Comparison of ENCODE assay signal across 8 cellular contexts in genomic region chr9:74887041-74887980, GRCh38. TPM values are rescaled to one million over a fixed set of nuclear protein-coding genes. Genes with fewer than 3 reads are reported as not detected.
DNase-seq lines count a peak whose midpoint lies in the region; ATAC-seq and TF ChIP-seq lines count a peak whose summit lies in the region.

Gene TRPM6 (minus strand): TSS chr9:74887921. CDS start chr9:74887856, 65 bp downstream.

- peak within 1 kb of the TSS; percentile 76 for H3K27ac ChIP-seq in upper lobe of right lung

- CTCF ChIA-PET in Calu3 (lab: Charles Lee), result no interaction called here
- CTCF ChIA-PET in activated naive CD4-positive, alpha-beta T cell treated with anti-CD3 and anti-CD28 coated beads for 36 hours (lab: Charles Lee), result interaction anchor here (0.6 to 1.0 kb wide), 2 partner anchors 39 to 109 kb away, joined by 3 read pairs; no protein-coding TSS in a partner anchor

- TF ChIP-seq CTCF in Calu3 (IDR thresholded peaks at IDR 0.05; ENCODE audit: unreplicated experiment), result no peak
- no peak for TF ChIP-seq CTCF in upper lobe of right lung (IDR thresholded peaks at IDR 0.05)

- no peak within 1 kb of the TSS for H3K27ac Mint-ChIP-seq in Calu3 (ENCODE audit: unreplicated experiment)
- H3K27ac Mint-ChIP-seq in activated naive CD4-positive, alpha-beta T cell treated with anti-CD3 and anti-CD28 coated beads for 36 hours, result no peak within 1 kb of the TSS

- BruUV-seq in Calu3 (replicated peaks; lab: Mats Ljungman, UMichigan), result no TSS peak

- no peaks in the 10 kb centered on the region for H3K9me3 Mint-ChIP-seq in Calu3 (ENCODE audit: low read depth, unreplicated experiment)
- H3K9me3 Mint-ChIP-seq in activated naive CD4-positive, alpha-beta T cell treated with anti-CD3 and anti-CD28 coated beads for 36 hours, result peaks cover 7% of the 10 kb centered on the region

- H2AFZ ChIP-seq in neuron (ENCODE audit: low read depth, low read length), result peak within 1 kb of the TSS; percentile 86

- peak within 1 kb of the TSS; percentile 86 for H3K4me3 Mint-ChIP-seq in Calu3 (ENCODE audit: low read depth, unreplicated experiment)
- H3K4me3 Mint-ChIP-seq in activated naive CD4-positive, alpha-beta T cell treated with anti-CD3 and anti-CD28 coated beads for 36 hours, result peak within 1 kb of the TSS; percentile 77

- H3K36me3 ChIP-seq in neuron (ENCODE audit: insufficient read depth, low read length) (no peaks in the 10 kb centered on the region), upper lobe of right lung (no peaks in the 10 kb centered on the region)

- peaks cover 25% of the 10 kb centered on the region for H3K27me3 ChIP-seq in neuron (ENCODE audit: insufficient read depth, low read length)
- no peaks in the 10 kb centered on the region for H3K27me3 ChIP-seq in upper lobe of right lung

- H3K4me1 Mint-ChIP-seq in Calu3 (ENCODE audit: low read depth, unreplicated experiment), result no peaks in the 10 kb centered on the region
- peaks cover 8% of the 10 kb centered on the region for H3K4me1 Mint-ChIP-seq in activated naive CD4-positive, alpha-beta T cell treated with anti-CD3 and anti-CD28 coated beads for 36 hours (ENCODE audit: low read depth)

- peak; percentile 93 for ATAC-seq in upper lobe of right lung
- no peak for ATAC-seq in GM21737 (IDR thresholded peaks at IDR 0.05; ENCODE audit: unreplicated experiment)

- peak; percentile 54 for DNase-seq in Calu3
- DNase-seq in HK-2 (ENCODE audit: unreplicated experiment), result peak; percentile 24
- peak; percentile 4 for DNase-seq in NOMO-1 treated with DMSO at 0.1 percent for 48 hours (lab: John Stamatoyannopoulos, UW; ENCODE audit: unreplicated experiment)
- peak; percentile 56 for DNase-seq in activated naive CD4-positive, alpha-beta T cell treated with anti-CD3 and anti-CD28 coated beads for 36 hours
- DNase-seq in globus pallidus (ENCODE audit: low spot score), result peak; percentile 7
- peak; percentile 92 for DNase-seq in upper lobe of right lung

- H3K9me3 ChIP-seq in neuron (ENCODE audit: low read length) (no peaks in the 10 kb centered on the region), upper lobe of right lung (no peaks in the 10 kb centered on the region)

- H3K36me3 Mint-ChIP-seq in Calu3 (ENCODE audit: insufficient read depth, unreplicated experiment), result peaks cover 15% of the 10 kb centered on the region
- no peaks in the 10 kb centered on the region for H3K36me3 Mint-ChIP-seq in activated naive CD4-positive, alpha-beta T cell treated with anti-CD3 and anti-CD28 coated beads for 36 hours (ENCODE audit: low read depth)

- intact Hi-C loops in Calu3 (cut with micrococcal nuclease; ENCODE audit: unreplicated experiment) (no loop called here), upper lobe of right lung (cut with DNase I) (no loop called here)
- intact Hi-C loops in activated naive CD4-positive, alpha-beta T cell treated with anti-CD3 and anti-CD28 coated beads for 36 hours (cut with micrococcal nuclease), result loop anchor here (2.0 to 5.0 kb wide), 3 partner anchors 65 to 190 kb away; partner anchors contain the start of gene C9orf40

- H3K4me3 ChIP-seq in neuron (ENCODE audit: low read length), result peak within 1 kb of the TSS; percentile 45
- H3K4me3 ChIP-seq in upper lobe of right lung, result peak within 1 kb of the TSS; percentile 60

- H3K4me1 ChIP-seq in neuron (ENCODE audit: insufficient read depth, low read length), result peaks cover 2% of the 10 kb centered on the region
- H3K4me1 ChIP-seq in upper lobe of right lung, result peaks cover 7% of the 10 kb centered on the region

- H3K27me3 Mint-ChIP-seq in Calu3 (ENCODE audit: unreplicated experiment), result peaks cover 31% of the 10 kb centered on the region
- peaks cover 46% of the 10 kb centered on the region for H3K27me3 Mint-ChIP-seq in activated naive CD4-positive, alpha-beta T cell treated with anti-CD3 and anti-CD28 coated beads for 36 hours (ENCODE audit: low read depth)

RNA-seq across cellular contexts. Expression of gene TRPM6, which starts in this region (rescaled TPM):
- total RNA-seq in Calu3 (2022) (not detected in 2 replicates), upper lobe of right lung (1.2 TPM)
- not detected for total RNA-seq in activated naive CD4-positive, alpha-beta T cell treated with anti-CD3 and anti-CD28 coated beads for 36 hours

Comparison
In these comparisons a context has a peak if more than half of its experiments do, and no peak if none do; other contexts are left out.
1. Peak in DNase-seq in Calu3; RNA of the gene not detected or under 1 TPM.
2. Peak in DNase-seq in activated naive CD4-positive, alpha-beta T cell treated with anti-CD3 and anti-CD28 coated beads for 36 hours; RNA of the gene not detected or under 1 TPM.
3. DNase-seq: peak in every context shown above with its lines; median percentile 92 in upper lobe of right lung; 56 in activated naive CD4-positive, alpha-beta T cell treated with anti-CD3 and anti-CD28 coated beads for 36 hours; 54 in Calu3; 24 in HK-2; 7 in globus pallidus; 4 in NOMO-1 treated with DMSO at 0.1 percent for 48 hours.